Comparison of ENCODE assay signal across 9 cellular contexts in the genomic region with DNA sequence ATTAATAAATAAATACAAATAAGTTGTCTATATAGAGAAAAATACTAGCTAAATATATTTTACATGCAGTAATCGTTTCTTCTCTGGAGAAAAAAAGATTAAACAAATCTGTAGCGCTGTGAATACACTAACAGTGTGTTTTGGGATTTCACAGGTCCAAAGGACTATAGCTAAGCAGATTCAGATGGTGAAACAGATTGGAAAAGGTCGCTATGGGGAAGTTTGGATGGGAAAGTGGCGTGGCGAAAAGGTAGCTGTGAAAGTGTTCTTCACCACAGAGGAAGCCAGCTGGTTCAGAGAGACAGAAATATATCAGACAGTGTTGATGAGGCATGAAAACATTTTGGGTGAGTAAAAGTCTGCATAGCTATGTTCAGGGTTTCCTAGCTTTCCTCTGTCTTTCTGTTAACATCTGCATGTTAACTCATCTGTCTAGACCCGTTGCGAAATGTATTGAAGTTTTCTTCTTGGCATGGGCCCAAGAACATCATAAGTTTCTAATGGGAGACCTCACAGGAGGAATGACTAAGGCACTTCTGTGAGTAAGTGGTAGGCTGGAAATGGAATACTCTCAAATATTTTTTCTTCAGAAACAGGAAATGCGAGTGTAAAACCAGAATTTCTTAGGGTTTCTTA.
DNase-seq lines count a peak whose midpoint lies in the region; ATAC-seq, FAIRE-seq and TF ChIP-seq lines count a peak whose summit lies in the region.
"Had no signal": no experiment of that assay in that cellular context is flagged by ENCODE, and none has a peak within 500 bp of the region (broad histone marks: within the 10 kb centered on the region; RNA-seq: fewer than 3 reads in every experiment).

No MANE protein-coding gene starts in this region.

- ATAC-seq in GM18873 (IDR thresholded peaks at IDR 0.05; ENCODE audit: low FRiP score, unreplicated experiment): no peak
- no peak for ATAC-seq in CD8-positive, alpha-beta T cell

- H3K79me2 ChIP-seq in endothelial cell of umbilical vein (ENCODE audit: control insufficient read depth, insufficient read depth, low read length): no peaks in the 10 kb centered on the region

- no peaks in the 10 kb centered on the region for H3K27me3 Mint-ChIP-seq in Calu3 (ENCODE audit: unreplicated experiment)
- H3K27me3 Mint-ChIP-seq in CD8-positive, alpha-beta T cell (ENCODE audit: low read depth): no peaks in the 10 kb centered on the region

- no peaks in the 10 kb centered on the region for H3K36me3 ChIP-seq in endothelial cell of umbilical vein (ENCODE audit: control insufficient read depth in 2 of 2, extremely low read depth in 1 of 2, insufficient read depth in 2 of 2, low read length in 2 of 2)
- no peaks in the 10 kb centered on the region for H3K36me3 ChIP-seq in CD8-positive, alpha-beta T cell (ENCODE audit: insufficient read depth, low read length)

- dilution Hi-C loops in endothelial cell of umbilical vein (cut with MboI; ENCODE audit: extremely low pct_ligation_motif_present, low sequenced_read_pairs): no loop called here

- no peaks in the 10 kb centered on the region for H3K27me3 ChIP-seq in endothelial cell of umbilical vein (ENCODE audit: control insufficient read depth in 2 of 2, insufficient read depth in 2 of 2, low read length in 2 of 2)
- no peaks in the 10 kb centered on the region for H3K27me3 ChIP-seq in CD8-positive, alpha-beta T cell (ENCODE audit: insufficient read depth, low read length)

- intact Hi-C loops in Calu3 (cut with micrococcal nuclease; ENCODE audit: unreplicated experiment) (no loop called here), endothelial cell of umbilical vein (cut with micrococcal nuclease) (loop anchor here (10.0 kb wide), 2 partner anchors 375 to 825 kb away; partner anchors contain the start of gene BMPR1B)
- intact Hi-C loops in CD8-positive, alpha-beta T cell (cut with DNase I, micrococcal nuclease): no loop called here

- CTCF ChIA-PET in Calu3 (lab: Charles Lee): no interaction called here
- CTCF ChIA-PET in endothelial cell of umbilical vein (lab: Charles Lee): interaction anchor here (0.9 to 1.3 kb wide), 3 partner anchors 17 to 722 kb away, joined by 3 to 6 read pairs (median 4); no protein-coding TSS in a partner anchor
- CTCF ChIA-PET in CD8-positive, alpha-beta T cell (lab: Charles Lee): no interaction called here

- no peaks in the 10 kb centered on the region for H3K9me3 Mint-ChIP-seq in Calu3 (ENCODE audit: low read depth, unreplicated experiment)
- no peaks in the 10 kb centered on the region for H3K9me3 Mint-ChIP-seq in CD8-positive, alpha-beta T cell

- H3K4me1 ChIP-seq in endothelial cell of umbilical vein (ENCODE audit: control insufficient read depth, extremely low read depth, insufficient read depth, low read length): peaks cover 16% of the 10 kb centered on the region
- no peaks in the 10 kb centered on the region for H3K4me1 ChIP-seq in CD8-positive, alpha-beta T cell (ENCODE audit: insufficient read depth, low read length)

- POLR2A ChIA-PET in endothelial cell of umbilical vein (lab: Charles Lee): no interaction called here
- POLR2A ChIA-PET in CD8-positive, alpha-beta T cell (lab: Charles Lee): no interaction called here

- H3K9me3 ChIP-seq in endothelial cell of umbilical vein (replicated peaks; ENCODE audit: control insufficient read depth, insufficient read depth, low read length): no peaks in the 10 kb centered on the region
- H3K9me3 ChIP-seq in CD8-positive, alpha-beta T cell (ENCODE audit: low read length): no peaks in the 10 kb centered on the region

- peak overlapping the region; percentile 77 for H3K9ac ChIP-seq in endothelial cell of umbilical vein (replicated peaks; ENCODE audit: extremely low read depth, insufficient read depth, low read length)

- H2AFZ ChIP-seq in endothelial cell of umbilical vein (ENCODE audit: low read depth, low read length): peak overlapping the region; percentile 73

- peak overlapping the region; percentile 97 for H3K27ac ChIP-seq in endothelial cell of umbilical vein (ENCODE audit: insufficient read depth, low read depth, low read length)
- no peak overlapping the region for H3K27ac ChIP-seq in CD8-positive, alpha-beta T cell (ENCODE audit: low read depth, low read length)

- DNase-seq in Calu3 (peak; percentile 59), NAMALWA (ENCODE audit: low spot score) (peak; percentile 63), endothelial cell of umbilical vein (ENCODE audit: low read depth, low spot score) (peak; percentile 93), non-pigmented ciliary epithelial cell (ENCODE audit: low read depth) (peak; percentile 100), SHP77 treated with DMSO at 0.1 percent for 48 hours (lab: John Stamatoyannopoulos, UW) (no peak)
- no peak for DNase-seq in stimulated activated CD8-positive, alpha-beta memory T cell treated with anti-CD3 and anti-CD28 coated beads, Interleukin-4, amount 100 ng/mL, for 48 hours
- no peak for DNase-seq in CD8-positive, alpha-beta T cell

- peak overlapping the region; percentile 95 for H3K4me2 ChIP-seq in endothelial cell of umbilical vein (ENCODE audit: insufficient read depth, low read length)

- peak overlapping the region; percentile 72 for H3K27ac Mint-ChIP-seq in Calu3 (ENCODE audit: unreplicated experiment)
- no peak overlapping the region for H3K27ac Mint-ChIP-seq in CD8-positive, alpha-beta T cell

- peak overlapping the region in 1 of 3 experiments; percentile 50 for H3K4me3 ChIP-seq in endothelial cell of umbilical vein (replicated peaks in 1 of 3; ENCODE audit: insufficient read depth in 1 of 3, low read depth in 1 of 3, low read length in 3 of 3)
- no peak overlapping the region for H3K4me3 ChIP-seq in CD8-positive, alpha-beta T cell (ENCODE audit: low read depth, low read length)

- no peaks in the 10 kb centered on the region for H4K20me1 ChIP-seq in endothelial cell of umbilical vein (replicated peaks; ENCODE audit: control insufficient read depth, extremely low read depth, insufficient read depth, low read length)

- H3K36me3 Mint-ChIP-seq in Calu3 (ENCODE audit: insufficient read depth, unreplicated experiment): no peaks in the 10 kb centered on the region
- no peaks in the 10 kb centered on the region for H3K36me3 Mint-ChIP-seq in CD8-positive, alpha-beta T cell

- BruUV-seq in Calu3 (replicated peaks; lab: Mats Ljungman, UMichigan): no TSS peak
- BruUV-seq in endothelial cell of umbilical vein (replicated peaks; lab: Mats Ljungman, UMichigan): no TSS peak

- peaks cover 11% of the 10 kb centered on the region for H3K4me1 Mint-ChIP-seq in Calu3 (ENCODE audit: low read depth, unreplicated experiment)
- H3K4me1 Mint-ChIP-seq in CD8-positive, alpha-beta T cell (ENCODE audit: low read depth): no peaks in the 10 kb centered on the region

- TF ChIP-seq CTCF in Calu3 (IDR thresholded peaks at IDR 0.05; ENCODE audit: unreplicated experiment) (no peak), endothelial cell of umbilical vein (IDR thresholded peaks at IDR 0.05; ENCODE audit: extremely low read depth in 1 of 2, insufficient read depth in 1 of 2, low read depth in 1 of 2, low read length in 2 of 2) (no peak)
- TF ChIP-seq CTCF in CD8-positive, alpha-beta T cell (IDR thresholded peaks at IDR 0.05): no peak

- peak; percentile 86 for FAIRE-seq in endothelial cell of umbilical vein (lab: Jason Lieb, UNC)
- FAIRE-seq: colon had no signal

- no peak overlapping the region for H3K4me3 Mint-ChIP-seq in Calu3 (ENCODE audit: low read depth, unreplicated experiment)
- no peak overlapping the region for H3K4me3 Mint-ChIP-seq in CD8-positive, alpha-beta T cell

- no peaks in the 10 kb centered on the region for H3K9me1 ChIP-seq in endothelial cell of umbilical vein (replicated peaks; ENCODE audit: control insufficient read depth, extremely low read depth, insufficient read depth, low read length)

- TF ChIP-seq POLR2A in endothelial cell of umbilical vein (IDR thresholded peaks at IDR 0.05; ENCODE audit: low read depth, low read length): no peak

TF ChIP-seq in endothelial cell of umbilical vein, 7 proteins besides CTCF, POLR2A, EP300 and RAD21:
- TF ChIP-seq EZH2 (IDR thresholded peaks at IDR 0.05; ENCODE audit: borderline replicate concordance, low read depth, low read length, severe bottlenecking) (no peak), JUN (IDR thresholded peaks at IDR 0.05; ENCODE audit: borderline replicate concordance, insufficient read depth, insufficient read length, low read depth) (no peak), FOS (IDR thresholded peaks at IDR 0.05; ENCODE audit: borderline replicate concordance, insufficient read depth, low read length) (peak; percentile 74), MYC (IDR thresholded peaks at IDR 0.05; ENCODE audit: low read depth, low read length) (no peak), GATA2 (IDR thresholded peaks at IDR 0.05; ENCODE audit: insufficient read depth, insufficient read length, low read depth, low read length) (no peak), POLR2AphosphoS5 (IDR thresholded peaks at IDR 0.05; ENCODE audit: insufficient read depth, low read depth, low read length) (peak; percentile 47), MAX (IDR thresholded peaks at IDR 0.05; ENCODE audit: insufficient read depth, insufficient read length) (no peak)

Comparison
In these comparisons a context has a peak if more than half of its experiments do, and no peak if none do; other contexts are left out.
1. DNase-seq: peak in Calu3 (single experiment), NAMALWA (single experiment), endothelial cell of umbilical vein (single experiment) and non-pigmented ciliary epithelial cell (single experiment); none in SHP77 treated with DMSO at 0.1 percent for 48 hours (single experiment), stimulated activated CD8-positive, alpha-beta memory T cell treated with anti-CD3 and anti-CD28 coated beads, Interleukin-4, amount 100 ng/mL, for 48 hours (single experiment) and CD8-positive, alpha-beta T cell (0 of 7).